1 cellular context compared by ENCODE assay signal in genomic region chr2:10584242-10584753, GRCh38.
A peak's percentile ranks its signal among the peaks of the same experiment; 100 is the strongest.
TF ChIP-seq lines count a peak whose summit lies in the region.

No MANE protein-coding gene starts in this region.

TF ChIP-seq in IMR-90, 13 proteins besides CTCF, POLR2A, EP300 and RAD21:
- TF ChIP-seq BHLHE40 (IDR thresholded peaks at IDR 0.05; ENCODE audit: low read depth, low read length) (0 out of 2 replicates have a peak, but pooled peaks have one; percentile 12), MXI1 (IDR thresholded peaks at IDR 0.05; ENCODE audit: borderline replicate concordance, low read depth, low read length) (peak; percentile 48; the same call in 1 of the 2 replicates), USF2 (IDR thresholded peaks at IDR 0.05; ENCODE audit: low read depth, low read length) (peak; percentile 62; the same call in 1 of the 2 replicates), MAZ (IDR thresholded peaks at IDR 0.05; ENCODE audit: borderline replicate concordance, low read depth, low read length) (no peak)
TF ChIP-seq in IMR-90: peak in this region for 3.
